1 cellular context compared by ENCODE assay signal in the genomic region with DNA sequence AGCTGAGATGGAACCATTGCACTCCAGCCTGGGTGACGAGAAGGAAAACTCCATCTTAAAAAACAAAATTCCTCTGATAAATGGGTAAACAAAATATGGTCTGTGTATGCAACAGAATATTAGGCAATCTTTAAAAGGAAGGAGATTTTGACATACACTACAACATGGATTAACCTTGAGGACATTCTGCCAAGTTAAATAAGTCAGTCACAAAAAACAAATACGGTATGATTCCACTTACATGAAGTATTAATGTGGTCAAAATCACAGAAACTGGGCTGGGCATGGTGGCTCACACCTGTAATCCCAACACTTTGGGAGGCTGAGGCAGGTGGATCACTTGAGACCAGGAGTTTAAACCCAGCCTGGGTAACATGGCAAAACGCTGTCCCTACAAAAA.
TF ChIP-seq lines count a peak whose summit lies in the region.

No MANE protein-coding gene starts in this region.

TF ChIP-seq in GM23338, 12 proteins besides CTCF, POLR2A, EP300 and RAD21 (continued from another document):
- TF ChIP-seq, protein P1, sequence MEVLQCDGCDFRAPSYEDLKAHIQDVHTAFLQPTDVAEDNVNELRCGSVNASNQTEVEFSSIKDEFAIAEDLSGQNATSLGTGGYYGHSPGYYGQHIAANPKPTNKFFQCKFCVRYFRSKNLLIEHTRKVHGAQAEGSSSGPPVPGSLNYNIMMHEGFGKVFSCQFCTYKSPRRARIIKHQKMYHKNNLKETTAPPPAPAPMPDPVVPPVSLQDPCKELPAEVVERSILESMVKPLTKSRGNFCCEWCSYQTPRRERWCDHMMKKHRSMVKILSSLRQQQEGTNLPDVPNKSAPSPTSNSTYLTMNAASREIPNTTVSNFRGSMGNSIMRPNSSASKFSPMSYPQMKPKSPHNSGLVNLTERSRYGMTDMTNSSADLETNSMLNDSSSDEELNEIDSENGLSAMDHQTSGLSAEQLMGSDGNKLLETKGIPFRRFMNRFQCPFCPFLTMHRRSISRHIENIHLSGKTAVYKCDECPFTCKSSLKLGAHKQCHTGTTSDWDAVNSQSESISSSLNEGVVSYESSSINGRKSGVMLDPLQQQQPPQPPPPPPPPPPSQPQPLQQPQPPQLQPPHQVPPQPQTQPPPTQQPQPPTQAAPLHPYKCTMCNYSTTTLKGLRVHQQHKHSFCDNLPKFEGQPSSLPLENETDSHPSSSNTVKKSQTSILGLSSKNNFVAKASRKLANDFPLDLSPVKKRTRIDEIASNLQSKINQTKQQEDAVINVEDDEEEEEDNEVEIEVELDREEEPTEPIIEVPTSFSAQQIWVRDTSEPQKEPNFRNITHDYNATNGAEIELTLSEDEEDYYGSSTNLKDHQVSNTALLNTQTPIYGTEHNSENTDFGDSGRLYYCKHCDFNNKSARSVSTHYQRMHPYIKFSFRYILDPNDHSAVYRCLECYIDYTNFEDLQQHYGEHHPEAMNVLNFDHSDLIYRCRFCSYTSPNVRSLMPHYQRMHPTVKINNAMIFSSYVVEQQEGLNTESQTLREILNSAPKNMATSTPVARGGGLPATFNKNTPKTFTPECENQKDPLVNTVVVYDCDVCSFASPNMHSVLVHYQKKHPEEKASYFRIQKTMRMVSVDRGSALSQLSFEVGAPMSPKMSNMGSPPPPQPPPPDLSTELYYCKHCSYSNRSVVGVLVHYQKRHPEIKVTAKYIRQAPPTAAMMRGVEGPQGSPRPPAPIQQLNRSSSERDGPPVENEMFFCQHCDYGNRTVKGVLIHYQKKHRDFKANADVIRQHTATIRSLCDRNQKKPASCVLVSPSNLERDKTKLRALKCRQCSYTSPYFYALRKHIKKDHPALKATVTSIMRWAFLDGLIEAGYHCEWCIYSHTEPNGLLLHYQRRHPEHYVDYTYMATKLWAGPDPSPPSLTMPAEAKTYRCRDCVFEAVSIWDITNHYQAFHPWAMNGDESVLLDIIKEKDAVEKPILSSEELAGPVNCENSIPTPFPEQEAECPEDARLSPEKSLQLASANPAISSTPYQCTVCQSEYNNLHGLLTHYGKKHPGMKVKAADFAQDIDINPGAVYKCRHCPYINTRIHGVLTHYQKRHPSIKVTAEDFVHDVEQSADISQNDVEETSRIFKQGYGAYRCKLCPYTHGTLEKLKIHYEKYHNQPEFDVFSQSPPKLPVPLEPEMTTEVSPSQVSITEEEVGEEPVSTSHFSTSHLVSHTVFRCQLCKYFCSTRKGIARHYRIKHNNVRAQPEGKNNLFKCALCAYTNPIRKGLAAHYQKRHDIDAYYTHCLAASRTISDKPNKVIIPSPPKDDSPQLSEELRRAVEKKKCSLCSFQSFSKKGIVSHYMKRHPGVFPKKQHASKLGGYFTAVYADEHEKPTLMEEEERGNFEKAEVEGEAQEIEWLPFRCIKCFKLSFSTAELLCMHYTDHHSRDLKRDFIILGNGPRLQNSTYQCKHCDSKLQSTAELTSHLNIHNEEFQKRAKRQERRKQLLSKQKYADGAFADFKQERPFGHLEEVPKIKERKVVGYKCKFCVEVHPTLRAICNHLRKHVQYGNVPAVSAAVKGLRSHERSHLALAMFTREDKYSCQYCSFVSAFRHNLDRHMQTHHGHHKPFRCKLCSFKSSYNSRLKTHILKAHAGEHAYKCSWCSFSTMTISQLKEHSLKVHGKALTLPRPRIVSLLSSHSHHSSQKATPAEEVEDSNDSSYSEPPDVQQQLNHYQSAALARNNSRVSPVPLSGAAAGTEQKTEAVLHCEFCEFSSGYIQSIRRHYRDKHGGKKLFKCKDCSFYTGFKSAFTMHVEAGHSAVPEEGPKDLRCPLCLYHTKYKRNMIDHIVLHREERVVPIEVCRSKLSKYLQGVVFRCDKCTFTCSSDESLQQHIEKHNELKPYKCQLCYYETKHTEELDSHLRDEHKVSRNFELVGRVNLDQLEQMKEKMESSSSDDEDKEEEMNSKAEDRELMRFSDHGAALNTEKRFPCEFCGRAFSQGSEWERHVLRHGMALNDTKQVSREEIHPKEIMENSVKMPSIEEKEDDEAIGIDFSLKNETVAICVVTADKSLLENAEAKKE (CRISPR knock-in tag; IDR thresholded peaks at IDR 0.05) = no peak
- no peak for TF ChIP-seq JUNB (IDR thresholded peaks at IDR 0.05; ENCODE audit: unreplicated experiment)
- TF ChIP-seq, protein P2, sequence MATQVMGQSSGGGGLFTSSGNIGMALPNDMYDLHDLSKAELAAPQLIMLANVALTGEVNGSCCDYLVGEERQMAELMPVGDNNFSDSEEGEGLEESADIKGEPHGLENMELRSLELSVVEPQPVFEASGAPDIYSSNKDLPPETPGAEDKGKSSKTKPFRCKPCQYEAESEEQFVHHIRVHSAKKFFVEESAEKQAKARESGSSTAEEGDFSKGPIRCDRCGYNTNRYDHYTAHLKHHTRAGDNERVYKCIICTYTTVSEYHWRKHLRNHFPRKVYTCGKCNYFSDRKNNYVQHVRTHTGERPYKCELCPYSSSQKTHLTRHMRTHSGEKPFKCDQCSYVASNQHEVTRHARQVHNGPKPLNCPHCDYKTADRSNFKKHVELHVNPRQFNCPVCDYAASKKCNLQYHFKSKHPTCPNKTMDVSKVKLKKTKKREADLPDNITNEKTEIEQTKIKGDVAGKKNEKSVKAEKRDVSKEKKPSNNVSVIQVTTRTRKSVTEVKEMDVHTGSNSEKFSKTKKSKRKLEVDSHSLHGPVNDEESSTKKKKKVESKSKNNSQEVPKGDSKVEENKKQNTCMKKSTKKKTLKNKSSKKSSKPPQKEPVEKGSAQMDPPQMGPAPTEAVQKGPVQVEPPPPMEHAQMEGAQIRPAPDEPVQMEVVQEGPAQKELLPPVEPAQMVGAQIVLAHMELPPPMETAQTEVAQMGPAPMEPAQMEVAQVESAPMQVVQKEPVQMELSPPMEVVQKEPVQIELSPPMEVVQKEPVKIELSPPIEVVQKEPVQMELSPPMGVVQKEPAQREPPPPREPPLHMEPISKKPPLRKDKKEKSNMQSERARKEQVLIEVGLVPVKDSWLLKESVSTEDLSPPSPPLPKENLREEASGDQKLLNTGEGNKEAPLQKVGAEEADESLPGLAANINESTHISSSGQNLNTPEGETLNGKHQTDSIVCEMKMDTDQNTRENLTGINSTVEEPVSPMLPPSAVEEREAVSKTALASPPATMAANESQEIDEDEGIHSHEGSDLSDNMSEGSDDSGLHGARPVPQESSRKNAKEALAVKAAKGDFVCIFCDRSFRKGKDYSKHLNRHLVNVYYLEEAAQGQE (IDR thresholded peaks at IDR 0.05; ENCODE audit: unreplicated experiment) = no peak
- TF ChIP-seq, protein P3, sequence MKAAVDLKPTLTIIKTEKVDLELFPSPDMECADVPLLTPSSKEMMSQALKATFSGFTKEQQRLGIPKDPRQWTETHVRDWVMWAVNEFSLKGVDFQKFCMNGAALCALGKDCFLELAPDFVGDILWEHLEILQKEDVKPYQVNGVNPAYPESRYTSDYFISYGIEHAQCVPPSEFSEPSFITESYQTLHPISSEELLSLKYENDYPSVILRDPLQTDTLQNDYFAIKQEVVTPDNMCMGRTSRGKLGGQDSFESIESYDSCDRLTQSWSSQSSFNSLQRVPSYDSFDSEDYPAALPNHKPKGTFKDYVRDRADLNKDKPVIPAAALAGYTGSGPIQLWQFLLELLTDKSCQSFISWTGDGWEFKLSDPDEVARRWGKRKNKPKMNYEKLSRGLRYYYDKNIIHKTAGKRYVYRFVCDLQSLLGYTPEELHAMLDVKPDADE (IDR thresholded peaks at IDR 0.05) = no peak
- TF ChIP-seq EZH2 (IDR thresholded peaks at IDR 0.05; ENCODE audit: low read depth, unreplicated experiment) = no peak
- TF ChIP-seq STAT1 (IDR thresholded peaks at IDR 0.05; ENCODE audit: unreplicated experiment) = no peak
TF ChIP-seq in GM23338: peak in this region for 0.
